Comparison of ENCODE assay signal across 18 cellular contexts in genomic region chr2:49042510-49042909, GRCh38.
"Had no signal": no experiment of that assay in that cellular context is flagged by ENCODE, and none has a peak within 500 bp of the region (broad histone marks: within the 10 kb centered on the region; RNA-seq: fewer than 3 reads in every experiment).

No MANE protein-coding gene starts in this region.

- H3K4me3 Mint-ChIP-seq: activated CD4-positive, alpha-beta T cell treated with anti-CD3 and anti-CD28 coated beads, Interleukin-2, amount 10 ng/mL, durations not matched to agents 7 days and 5 days; activated CD8-positive, alpha-beta memory T cell treated with anti-CD3 and anti-CD28 coated beads, Interleukin-2, amount 10 ng/mL, durations not matched to agents 7 days and 5 days; activated CD8-positive, alpha-beta T cell treated with anti-CD3 and anti-CD28 coated beads for 36 hours; activated naive CD4-positive, alpha-beta T cell treated with anti-CD3 and anti-CD28 coated beads, Interleukin-2, amount 10 ng/mL, durations not matched to agents 7 days and 5 days; nephron; stimulated activated memory B cell treated with anti-CD40 and anti-IgM and Interleukin-4, amounts not matched to agents 10 μg/mL and 1 μg/mL and 100 μg/mL, for 72 hours had no signal

- H3K27ac Mint-ChIP-seq: activated CD4-positive, alpha-beta T cell treated with anti-CD3 and anti-CD28 coated beads, Interleukin-2, amount 10 ng/mL, durations not matched to agents 7 days and 5 days; activated CD8-positive, alpha-beta memory T cell treated with anti-CD3 and anti-CD28 coated beads, Interleukin-2, amount 10 ng/mL, durations not matched to agents 7 days and 5 days; activated CD8-positive, alpha-beta T cell treated with anti-CD3 and anti-CD28 coated beads for 36 hours; activated naive CD4-positive, alpha-beta T cell treated with anti-CD3 and anti-CD28 coated beads, Interleukin-2, amount 10 ng/mL, durations not matched to agents 7 days and 5 days; nephron; stimulated activated memory B cell treated with anti-CD40 and anti-IgM and Interleukin-4, amounts not matched to agents 10 μg/mL and 1 μg/mL and 100 μg/mL, for 72 hours had no signal

- ATAC-seq: activated CD8-positive, alpha-beta memory T cell treated with anti-CD3 and anti-CD28 coated beads, Interleukin-2, amount 10 ng/mL, durations not matched to agents 7 days and 5 days; activated CD8-positive, alpha-beta T cell treated with anti-CD3 and anti-CD28 coated beads for 36 hours; gastrocnemius medialis; left cardiac atrium; sciatic nerve; stimulated activated memory B cell treated with anti-CD40 and anti-IgM and Interleukin-4, amounts not matched to agents 10 μg/mL and 1 μg/mL and 100 μg/mL, for 72 hours had no signal

- DNase-seq: activated CD4-positive, alpha-beta T cell treated with anti-CD3 and anti-CD28 coated beads, Interleukin-2, amount 10 ng/mL, durations not matched to agents 7 days and 5 days; activated CD4-positive, CD25-positive, alpha-beta regulatory T cell treated with anti-CD3 and anti-CD28 coated beads, Interleukin-2, amount 50 U/mL, for 72 hours; activated CD8-positive, alpha-beta memory T cell treated with anti-CD3 and anti-CD28 coated beads, Interleukin-2, amount 10 ng/mL, durations not matched to agents 7 days and 5 days; activated CD8-positive, alpha-beta T cell treated with anti-CD3 and anti-CD28 coated beads for 36 hours; activated effector memory CD4-positive, alpha-beta T cell treated with anti-CD3 and anti-CD28 coated beads, Interleukin-2, amount 50 U/mL, for 16 hours; activated naive CD4-positive, alpha-beta T cell treated with anti-CD3 and anti-CD28 coated beads, Interleukin-2, amount 10 ng/mL, durations not matched to agents 7 days and 5 days; activated T-cell treated with anti-CD3 and anti-CD28 coated beads for 4 hours; amygdala; gastrocnemius medialis; left cardiac atrium; nucleus accumbens; posterior cingulate gyrus; small intestine; stimulated activated CD4-positive, alpha-beta T cell treated with anti-CD3 and anti-CD28 coated beads, Interleukin-2, amount 100 ng/mL, for 24 hours; stomach had no signal

- H3K4me1 Mint-ChIP-seq: activated CD4-positive, alpha-beta T cell treated with anti-CD3 and anti-CD28 coated beads, Interleukin-2, amount 10 ng/mL, durations not matched to agents 7 days and 5 days; activated CD8-positive, alpha-beta memory T cell treated with anti-CD3 and anti-CD28 coated beads, Interleukin-2, amount 10 ng/mL, durations not matched to agents 7 days and 5 days; activated naive CD4-positive, alpha-beta T cell treated with anti-CD3 and anti-CD28 coated beads, Interleukin-2, amount 10 ng/mL, durations not matched to agents 7 days and 5 days; stimulated activated memory B cell treated with anti-CD40 and anti-IgM and Interleukin-4, amounts not matched to agents 10 μg/mL and 1 μg/mL and 100 μg/mL, for 72 hours had no signal

- H3K36me3 Mint-ChIP-seq: activated CD8-positive, alpha-beta memory T cell treated with anti-CD3 and anti-CD28 coated beads, Interleukin-2, amount 10 ng/mL, durations not matched to agents 7 days and 5 days; activated naive CD4-positive, alpha-beta T cell treated with anti-CD3 and anti-CD28 coated beads, Interleukin-2, amount 10 ng/mL, durations not matched to agents 7 days and 5 days; stimulated activated memory B cell treated with anti-CD40 and anti-IgM and Interleukin-4, amounts not matched to agents 10 μg/mL and 1 μg/mL and 100 μg/mL, for 72 hours had no signal

- H3K27me3 Mint-ChIP-seq: activated CD4-positive, alpha-beta T cell treated with anti-CD3 and anti-CD28 coated beads, Interleukin-2, amount 10 ng/mL, durations not matched to agents 7 days and 5 days; activated CD8-positive, alpha-beta memory T cell treated with anti-CD3 and anti-CD28 coated beads, Interleukin-2, amount 10 ng/mL, durations not matched to agents 7 days and 5 days; activated CD8-positive, alpha-beta T cell treated with anti-CD3 and anti-CD28 coated beads for 36 hours; activated naive CD4-positive, alpha-beta T cell treated with anti-CD3 and anti-CD28 coated beads, Interleukin-2, amount 10 ng/mL, durations not matched to agents 7 days and 5 days; stimulated activated memory B cell treated with anti-CD40 and anti-IgM and Interleukin-4, amounts not matched to agents 10 μg/mL and 1 μg/mL and 100 μg/mL, for 72 hours had no signal

- H3K9me3 Mint-ChIP-seq: activated CD4-positive, alpha-beta T cell treated with anti-CD3 and anti-CD28 coated beads, Interleukin-2, amount 10 ng/mL, durations not matched to agents 7 days and 5 days; activated CD8-positive, alpha-beta T cell treated with anti-CD3 and anti-CD28 coated beads for 36 hours; activated naive CD4-positive, alpha-beta T cell treated with anti-CD3 and anti-CD28 coated beads, Interleukin-2, amount 10 ng/mL, durations not matched to agents 7 days and 5 days; nephron; stimulated activated memory B cell treated with anti-CD40 and anti-IgM and Interleukin-4, amounts not matched to agents 10 μg/mL and 1 μg/mL and 100 μg/mL, for 72 hours had no signal
